1 cellular context compared by ENCODE assay signal in genomic region chr6:119127627-119128026, GRCh38.
TF ChIP-seq lines count a peak whose summit lies in the region.

No MANE protein-coding gene starts in this region.

TF ChIP-seq in GM23338, 12 proteins besides CTCF, POLR2A, EP300 and RAD21 (continued from another document):
- TF ChIP-seq ZNF462 (CRISPR knock-in tag; IDR thresholded peaks at IDR 0.05) = no peak
- no peak for TF ChIP-seq CREB1 (CRISPR knock-in tag; IDR thresholded peaks at IDR 0.05; ENCODE audit: low read depth)
- no peak for TF ChIP-seq POLR2AphosphoS5 (IDR thresholded peaks at IDR 0.05; ENCODE audit: low read depth)
- no peak for TF ChIP-seq ZNF114 (CRISPR knock-in tag; IDR thresholded peaks at IDR 0.05)
- TF ChIP-seq NANOG (IDR thresholded peaks at IDR 0.05; ENCODE audit: borderline replicate concordance) = no peak
- no peak for TF ChIP-seq EZH2 (IDR thresholded peaks at IDR 0.05; ENCODE audit: low read depth, unreplicated experiment)
- no peak for TF ChIP-seq EZH2phosphoT487 (IDR thresholded peaks at IDR 0.05; ENCODE audit: unreplicated experiment)
- TF ChIP-seq ETS1 (IDR thresholded peaks at IDR 0.05) = no peak
- no peak for TF ChIP-seq STAT1 (IDR thresholded peaks at IDR 0.05; ENCODE audit: unreplicated experiment)
- no peak for TF ChIP-seq ZNF331 (CRISPR knock-in tag; IDR thresholded peaks at IDR 0.05; ENCODE audit: low read depth)
- no peak for TF ChIP-seq REST (IDR thresholded peaks at IDR 0.05; ENCODE audit: unreplicated experiment)
